ENCODE assay signal across 9 cellular contexts in genomic region chr2:197502201-197502600, GRCh38. TPM values are rescaled to one million over a fixed set of nuclear protein-coding genes. Genes with fewer than 3 reads are reported as not detected.
DNase-seq lines count a peak whose midpoint lies in the region; ATAC-seq lines count a peak whose summit lies in the region.
"Had no signal": no experiment of that assay in that cellular context is flagged by ENCODE, and none has a peak within 500 bp of the region (broad histone marks: within the 10 kb centered on the region; RNA-seq: fewer than 3 reads in every experiment).

No MANE protein-coding gene starts in this region.

- peak overlapping the region; percentile 92 for H3K4me3 Mint-ChIP-seq in activated naive CD4-positive, alpha-beta T cell treated with anti-CD3 and anti-CD28 coated beads for 36 hours
- peak overlapping the region; percentile 98 for H3K4me3 Mint-ChIP-seq in activated T-helper 17 cell treated with anti-CD3 and anti-CD28 coated beads, Interleukin-2, amount 50 U/mL, for 72 hours
- peak overlapping the region; percentile 11 to 97 (median 43) for H3K4me3 Mint-ChIP-seq in immature natural killer cell

- no peaks in the 10 kb centered on the region for H3K9me3 Mint-ChIP-seq in activated naive CD4-positive, alpha-beta T cell treated with anti-CD3 and anti-CD28 coated beads for 36 hours
- H3K9me3 Mint-ChIP-seq in activated T-helper 17 cell treated with anti-CD3 and anti-CD28 coated beads, Interleukin-2, amount 50 U/mL, for 72 hours, result no peaks in the 10 kb centered on the region
- no peaks in the 10 kb centered on the region for H3K9me3 Mint-ChIP-seq in immature natural killer cell

- no peaks in the 10 kb centered on the region for H3K9me3 ChIP-seq in thymus (ENCODE audit: control insufficient read depth)

- H3K27me3 ChIP-seq in thymus (ENCODE audit: control insufficient read depth, insufficient read depth), result no peaks in the 10 kb centered on the region

- peaks cover 35% of the 10 kb centered on the region for H3K4me1 Mint-ChIP-seq in activated naive CD4-positive, alpha-beta T cell treated with anti-CD3 and anti-CD28 coated beads for 36 hours (ENCODE audit: low read depth)
- H3K4me1 Mint-ChIP-seq in activated T-helper 17 cell treated with anti-CD3 and anti-CD28 coated beads, Interleukin-2, amount 50 U/mL, for 72 hours, result peaks cover 9% of the 10 kb centered on the region
- H3K4me1 Mint-ChIP-seq in immature natural killer cell, result peaks cover 42 to 46% of the 10 kb centered on the region in 2 donors

- H3K4me3 ChIP-seq in thymus (ENCODE audit: low read length), result peak overlapping the region; percentile 14

- CTCF ChIA-PET in activated naive CD4-positive, alpha-beta T cell treated with anti-CD3 and anti-CD28 coated beads for 36 hours (lab: Charles Lee), result interaction anchor here (1.3 kb wide), 1 partner anchor 284 kb away, joined by 4 read pairs; no protein-coding TSS in a partner anchor

- intact Hi-C loops in activated naive CD4-positive, alpha-beta T cell treated with anti-CD3 and anti-CD28 coated beads for 36 hours (cut with micrococcal nuclease), result loop anchor here (5.0 kb wide), 2 partner anchors 190 to 275 kb away; partner anchors contain the start of gene ANKRD44

- no peaks in the 10 kb centered on the region for H3K27me3 Mint-ChIP-seq in activated naive CD4-positive, alpha-beta T cell treated with anti-CD3 and anti-CD28 coated beads for 36 hours (ENCODE audit: low read depth)
- no peaks in the 10 kb centered on the region for H3K27me3 Mint-ChIP-seq in activated T-helper 17 cell treated with anti-CD3 and anti-CD28 coated beads, Interleukin-2, amount 50 U/mL, for 72 hours
- peaks cover 5 to 17% (median 13%) of the 10 kb centered on the region in 3 donors for H3K27me3 Mint-ChIP-seq in immature natural killer cell (ENCODE audit: low read depth in 3 of 3)

- DNase-seq in activated naive CD4-positive, alpha-beta T cell treated with anti-CD3 and anti-CD28 coated beads for 36 hours, result no peak
- DNase-seq in activated naive CD4-positive, alpha-beta T cell (lab: John Stamatoyannopoulos, UW), result no peak
- DNase-seq in immature natural killer cell (no peak), HK-2 (ENCODE audit: unreplicated experiment) (no peak)
- DNase-seq: NCI-H524 had no signal

- H3K36me3 ChIP-seq in thymus (ENCODE audit: control insufficient read depth, insufficient read depth), result peaks cover 10% of the 10 kb centered on the region

- H3K4me1 ChIP-seq in thymus (ENCODE audit: control insufficient read depth, insufficient read depth, low read length), result peaks cover 16% of the 10 kb centered on the region

- peak overlapping the region; percentile 98 for H3K27ac Mint-ChIP-seq in activated naive CD4-positive, alpha-beta T cell treated with anti-CD3 and anti-CD28 coated beads for 36 hours
- H3K27ac Mint-ChIP-seq in activated T-helper 17 cell treated with anti-CD3 and anti-CD28 coated beads, Interleukin-2, amount 50 U/mL, for 72 hours, result peak overlapping the region; percentile 95
- H3K27ac Mint-ChIP-seq in immature natural killer cell, result peak overlapping the region; percentile 12 to 79 (median 46)

- no peak overlapping the region for H3K27ac ChIP-seq in thymus (ENCODE audit: low read depth)

- peaks cover 57% of the 10 kb centered on the region for H3K36me3 Mint-ChIP-seq in activated naive CD4-positive, alpha-beta T cell treated with anti-CD3 and anti-CD28 coated beads for 36 hours (ENCODE audit: low read depth)
- peaks cover 75% of the 10 kb centered on the region for H3K36me3 Mint-ChIP-seq in activated T-helper 17 cell treated with anti-CD3 and anti-CD28 coated beads, Interleukin-2, amount 50 U/mL, for 72 hours (ENCODE audit: low read depth)
- peaks cover 0 to 4% (median 2%) of the 10 kb centered on the region in 3 donors for H3K36me3 Mint-ChIP-seq in immature natural killer cell

- 87% methylated on average over 4 of the region's 4 CpGs for whole genome bisulfite sequencing in thymus

- no peak for ATAC-seq in activated T-helper 17 cell treated with anti-CD3 and anti-CD28 coated beads, Interleukin-2, amount 50 U/mL, for 72 hours (replicated peaks)
- ATAC-seq in HG02610 (IDR thresholded peaks at IDR 0.05; ENCODE audit: unreplicated experiment) (no peak), GM18502 (IDR thresholded peaks at IDR 0.05; ENCODE audit: poor library complexity, unreplicated experiment) (no peak)

RNA-seq across cellular contexts. Expression of gene HSPE1, which starts 2.0 kb away (rescaled TPM):
- total RNA-seq in activated naive CD4-positive, alpha-beta T cell treated with anti-CD3 and anti-CD28 coated beads for 36 hours, result 100 to 1,000 TPM; 294 to 310 TPM
- 100 to 1,000 TPM; 151 to 313 TPM for total RNA-seq in activated T-helper 17 cell treated with anti-CD3 and anti-CD28 coated beads, Interleukin-2, amount 50 U/mL, for 72 hours
- polyA plus RNA-seq in immature natural killer cell (10 to 100 TPM; 60.2 to 96.7 (median 93.7) TPM), thymus (124 TPM)

RNA-seq across cellular contexts. Expression of gene HSPD1, which starts 2.6 kb away (rescaled TPM):
- 1,000 to 10,000 TPM; 1,191 to 1,210 TPM for total RNA-seq in activated naive CD4-positive, alpha-beta T cell treated with anti-CD3 and anti-CD28 coated beads for 36 hours
- 100 to 1,000 TPM; 344 to 822 TPM for total RNA-seq in activated T-helper 17 cell treated with anti-CD3 and anti-CD28 coated beads, Interleukin-2, amount 50 U/mL, for 72 hours
- polyA plus RNA-seq in immature natural killer cell, result 10 to 100 TPM; 50.7 to 77.3 (median 52.2) TPM
- 159 TPM for polyA plus RNA-seq in thymus

RNA-seq across cellular contexts. Expression of gene MOB4, which starts 13.7 kb away (rescaled TPM):
- total RNA-seq in activated naive CD4-positive, alpha-beta T cell treated with anti-CD3 and anti-CD28 coated beads for 36 hours, result 10 to 100 TPM; 10.7 to 14.1 TPM
- 10 to 100 TPM; 13.4 to 20.1 TPM for total RNA-seq in activated T-helper 17 cell treated with anti-CD3 and anti-CD28 coated beads, Interleukin-2, amount 50 U/mL, for 72 hours
- polyA plus RNA-seq in immature natural killer cell (10 to 100 TPM; 33.5 to 56.0 (median 33.9) TPM), thymus (43.5 TPM)

RNA-seq across cellular contexts. Expression of gene COQ10B, which starts 48.8 kb away (rescaled TPM):
- total RNA-seq in activated naive CD4-positive, alpha-beta T cell treated with anti-CD3 and anti-CD28 coated beads for 36 hours, result 10 to 100 TPM; 17.5 to 17.8 TPM
- 10 to 100 TPM; 15.8 to 20.1 TPM for total RNA-seq in activated T-helper 17 cell treated with anti-CD3 and anti-CD28 coated beads, Interleukin-2, amount 50 U/mL, for 72 hours
- polyA plus RNA-seq in immature natural killer cell (10 to 100 TPM; 49.4 to 80.9 (median 56.6) TPM), thymus (21.3 TPM)

Comparison
In these comparisons a context has a peak if more than half of its experiments do, and no peak if none do; other contexts are left out.
1. H3K27ac Mint-ChIP-seq: peak in every context shown above with its lines; median percentile 98 in activated naive CD4-positive, alpha-beta T cell treated with anti-CD3 and anti-CD28 coated beads for 36 hours; 95 in activated T-helper 17 cell treated with anti-CD3 and anti-CD28 coated beads, Interleukin-2, amount 50 U/mL, for 72 hours; 46 in immature natural killer cell.
2. H3K4me3 Mint-ChIP-seq: peak in every context shown above with its lines; median percentile 98 in activated T-helper 17 cell treated with anti-CD3 and anti-CD28 coated beads, Interleukin-2, amount 50 U/mL, for 72 hours; 92 in activated naive CD4-positive, alpha-beta T cell treated with anti-CD3 and anti-CD28 coated beads for 36 hours; 43 in immature natural killer cell.